ENCODE assay signal across 9 cellular contexts in the genomic region with DNA sequence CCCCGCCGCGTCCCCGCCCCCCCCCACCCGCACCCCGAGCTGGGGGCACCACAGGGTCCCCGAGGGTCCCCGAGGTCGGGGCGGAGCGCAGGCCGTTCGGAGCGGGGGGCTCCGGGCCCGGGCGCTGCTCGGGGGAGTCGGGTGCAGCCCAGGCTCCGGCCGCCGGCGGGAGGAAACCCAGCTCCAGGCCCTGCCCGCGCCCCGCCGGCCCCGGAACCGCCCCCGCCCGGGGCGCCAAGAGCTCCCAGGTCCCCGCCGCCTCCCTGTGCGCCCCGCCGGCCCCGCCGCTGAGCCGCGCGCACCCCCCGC. TPM values are rescaled to one million over a fixed set of nuclear protein-coding genes. Genes with fewer than 3 reads are reported as not detected.
DNase-seq lines count a peak whose midpoint lies in the region; ATAC-seq and TF ChIP-seq lines count a peak whose summit lies in the region.
"Had no signal": no experiment of that assay in that cellular context is flagged by ENCODE, and none has a peak within 500 bp of the region (broad histone marks: within the 10 kb centered on the region; RNA-seq: fewer than 3 reads in every experiment).

No MANE protein-coding gene starts in this region.

- H3K9ac ChIP-seq in ES-I3 (ENCODE audit: low read depth, low read length), result peak overlapping the region; percentile 14; the same call in 1 of the 2 replicates

- no peaks in the 10 kb centered on the region for H3K27me3 ChIP-seq in naive thymus-derived CD4-positive, alpha-beta T cell (ENCODE audit: control insufficient read depth in 2 of 2, insufficient read depth in 2 of 2, low read length in 2 of 2)

- H3K36me3 ChIP-seq in ES-I3 (ENCODE audit: insufficient read depth, low read length), result no peaks in the 10 kb centered on the region
- no peaks in the 10 kb centered on the region for H3K36me3 ChIP-seq in naive thymus-derived CD4-positive, alpha-beta T cell (ENCODE audit: control insufficient read depth in 2 of 3, insufficient read depth in 3 of 3, low read length in 3 of 3)

- peaks cover 0 to 3% (median 0%) of the 10 kb centered on the region in 5 donors for H3K36me3 Mint-ChIP-seq in naive thymus-derived CD4-positive, alpha-beta T cell

- H3K4me1 ChIP-seq in ES-I3 (ENCODE audit: insufficient read depth, low read length), result peaks cover 22% of the 10 kb centered on the region
- no peaks in the 10 kb centered on the region for H3K4me1 ChIP-seq in naive thymus-derived CD4-positive, alpha-beta T cell (ENCODE audit: control insufficient read depth in 2 of 2, insufficient read depth in 2 of 2, low read length in 2 of 2)

- H3K4me1 Mint-ChIP-seq in naive thymus-derived CD4-positive, alpha-beta T cell, result peaks cover 7 to 30% (median 23%) of the 10 kb centered on the region in 7 donors

- DNase-seq in coronary artery (ENCODE audit: low spot score) (no peak), retinal pigment epithelial cell (ENCODE audit: low read depth) (no peak), NCI-H2107 (lab: John Stamatoyannopoulos, UW) (no peak), NCI-H226 (no peak)
- no peak for DNase-seq in naive thymus-derived CD4-positive, alpha-beta T cell
- DNase-seq: NCI-H1694 had no signal

- H3K9me3 ChIP-seq in ES-I3 (ENCODE audit: control insufficient read depth, insufficient read depth, low read length), result no peaks in the 10 kb centered on the region
- no peaks in the 10 kb centered on the region for H3K9me3 ChIP-seq in naive thymus-derived CD4-positive, alpha-beta T cell (ENCODE audit: control insufficient read depth in 2 of 3, low read length in 3 of 3)

- TF ChIP-seq CTCF in coronary artery (IDR thresholded peaks at IDR 0.05) (no peak), retinal pigment epithelial cell (conservative IDR thresholded peaks at IDR 0.05; ENCODE audit: low read depth, low read length) (no peak)

- H3K4me3 ChIP-seq in coronary artery (peak overlapping the region; percentile 73), retinal pigment epithelial cell (ENCODE audit: low read length) (peak overlapping the region; percentile 15)
- no peak overlapping the region for H3K4me3 ChIP-seq in naive thymus-derived CD4-positive, alpha-beta T cell (ENCODE audit: low read length)

- peaks cover 0 to 38% (median 0%) of the 10 kb centered on the region in 5 donors for H3K27me3 Mint-ChIP-seq in naive thymus-derived CD4-positive, alpha-beta T cell

- ATAC-seq in HG03442 (IDR thresholded peaks at IDR 0.05; ENCODE audit: unreplicated experiment) (peak; percentile 21), GM18520 (IDR thresholded peaks at IDR 0.05; ENCODE audit: unreplicated experiment) (no peak)
- no peak for ATAC-seq in naive thymus-derived CD4-positive, alpha-beta T cell

- H3K27ac Mint-ChIP-seq in naive thymus-derived CD4-positive, alpha-beta T cell, result no peak overlapping the region

- peaks cover 0 to 3% (median 0%) of the 10 kb centered on the region in 11 donors for H3K9me3 Mint-ChIP-seq in naive thymus-derived CD4-positive, alpha-beta T cell

- H3K4me3 Mint-ChIP-seq in naive thymus-derived CD4-positive, alpha-beta T cell, result peak overlapping the region in 2 of 10 donors; percentile 75 to 90

- CTCF ChIA-PET in naive thymus-derived CD4-positive, alpha-beta T cell (lab: Charles Lee), result interaction anchor here (0.6 to 1.9 kb wide), 5 partner anchors 31 to 315 kb away, joined by 3 to 10 read pairs (median 5); no protein-coding TSS in a partner anchor

- peak overlapping the region in 1 of 2 donors; percentile 72 for H3K27ac ChIP-seq in coronary artery
- H3K27ac ChIP-seq in naive thymus-derived CD4-positive, alpha-beta T cell (ENCODE audit: low read depth, low read length), result no peak overlapping the region

- intact Hi-C loops in naive thymus-derived CD4-positive, alpha-beta T cell (cut with micrococcal nuclease), result loop anchor here (1.0 to 10.0 kb wide), 7 partner anchors 55 to 319 kb away; no protein-coding TSS in a partner anchor

- POLR2A ChIA-PET in naive thymus-derived CD4-positive, alpha-beta T cell (lab: Charles Lee), result no interaction called here

RNA-seq across cellular contexts. Expression of a gene that starts 33.2 kb away (rescaled TPM):
- total RNA-seq in naive thymus-derived CD4-positive, alpha-beta T cell, result 10 to 100 TPM in 2 of 5 experiments, 1 to 10 TPM in 3; 3.0 to 19.6 (median 4.3) TPM
- polyA plus RNA-seq in naive thymus-derived CD4-positive, alpha-beta T cell, result 1 to 10 TPM in 1 of 2 donors, under 1 TPM in 1; 0.84 to 8.4 TPM

RNA-seq across cellular contexts. Expression of a gene that starts 59.9 kb away (rescaled TPM):
- 100 to 1,000 TPM in 1 of 5 experiments, 10 to 100 TPM in 4; 53.9 to 180 (median 59.2) TPM for total RNA-seq in naive thymus-derived CD4-positive, alpha-beta T cell
- 10 to 100 TPM; 38.8 to 43.9 TPM for polyA plus RNA-seq in naive thymus-derived CD4-positive, alpha-beta T cell
